23 cellular contexts compared by ENCODE assay signal in the genomic region with DNA sequence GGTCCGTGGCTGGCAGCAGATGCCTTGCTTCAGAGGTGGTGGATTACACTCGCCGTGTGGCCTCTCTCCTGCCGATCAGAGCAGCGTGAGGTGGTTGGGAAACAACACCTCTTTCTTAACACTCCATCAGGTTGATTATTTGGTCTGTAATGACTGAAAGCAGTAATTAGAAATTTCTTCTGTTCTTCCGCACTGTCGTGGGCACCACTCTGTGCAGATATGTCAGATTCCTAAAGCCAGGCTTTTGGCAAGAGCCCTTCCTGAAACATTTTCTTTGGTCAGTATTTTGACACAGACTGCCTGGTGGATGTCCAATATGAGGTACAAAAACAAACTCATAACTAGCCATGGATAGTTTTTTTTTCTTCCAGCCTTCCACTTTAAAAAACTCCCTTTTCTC.
DNase-seq lines count a peak whose midpoint lies in the region; ATAC-seq and TF ChIP-seq lines count a peak whose summit lies in the region.
"Had no signal": no experiment of that assay in that cellular context is flagged by ENCODE, and none has a peak within 500 bp of the region (broad histone marks: within the 10 kb centered on the region; RNA-seq: fewer than 3 reads in every experiment).

No MANE protein-coding gene starts in this region.

- no peaks in the 10 kb centered on the region for H3K9me3 ChIP-seq in cardiac muscle cell (ENCODE audit: low read depth)
- no peaks in the 10 kb centered on the region for H3K9me3 ChIP-seq in thoracic aorta
- H3K9me3 ChIP-seq: BLaER1 treated with 17β-estradiol and CSF1 and Interleukin-3, amounts not matched to agents 10 nM and 100 nM; Caco-2; SJSA1 had no signal

- H3K4me3 ChIP-seq in cardiac muscle cell, result no peak overlapping the region
- peak overlapping the region; percentile 11 for H3K4me3 ChIP-seq in thoracic aorta
- H3K4me3 ChIP-seq: BLaER1 treated with 17β-estradiol and CSF1 and Interleukin-3, amounts not matched to agents 10 nM and 100 nM; GM23248; SJSA1 had no signal

- intact Hi-C loops in Right ventricle myocardium inferior (cut with DNase I), result loop anchor here (10.0 kb wide), 1 partner anchor 235 kb away; the partner anchor contains the start of gene RAPGEF2
- intact Hi-C loops in Right ventricle myocardium superior (cut with DNase I), result no loop called here

- H3K9me3 Mint-ChIP-seq in glutamatergic neuron (ENCODE audit: unreplicated experiment), result peaks cover 13% of the 10 kb centered on the region

- peaks cover 17% of the 10 kb centered on the region for H3K27me3 Mint-ChIP-seq in glutamatergic neuron (ENCODE audit: unreplicated experiment)
- H3K27me3 Mint-ChIP-seq: CD4-positive, alpha-beta memory T cell had no signal

- DNase-seq in cardiac muscle cell (ENCODE audit: low read depth in 1 of 2, low spot score in 1 of 2) (no peak), Right ventricle myocardium inferior (ENCODE audit: missing footprints) (no peak), glutamatergic neuron (no peak), thoracic aorta (ENCODE audit: low spot score) (no peak), Right ventricle myocardium superior (no peak), kidney tubule cell (ENCODE audit: low spot score) (no peak)
- DNase-seq: 8988T; Caco-2; CD4-positive, alpha-beta memory T cell; DMS 273 treated with DMSO at 0.1 percent for 48 hours; DND-41; GM23248; HCEC 1CT; KG1; NCI-H1092 treated with DMSO at 0.1 percent for 48 hours; NCI-H1436 treated with DMSO at 0.1 percent for 48 hours; NCI-H2227 treated with DMSO at 0.1 percent for 48 hours; NCI-H748 treated with DMSO at 0.1 percent for 48 hours; NK-92 treated with Interleukin-12 subunit alpha and Interleukin-12 subunit beta, amount 100 ng/mL, for 24 hours had no signal

- peaks cover 57% of the 10 kb centered on the region for H3K4me1 Mint-ChIP-seq in glutamatergic neuron (ENCODE audit: low read depth, unreplicated experiment)

- TF ChIP-seq CTCF in cardiac muscle cell (IDR thresholded peaks at IDR 0.05; ENCODE audit: low read depth, low read length) (no peak), glutamatergic neuron (IDR thresholded peaks at IDR 0.05; ENCODE audit: partially characterized antibody, unreplicated experiment) (no peak), thoracic aorta (IDR thresholded peaks at IDR 0.05) (no peak)

- H3K4me1 ChIP-seq in cardiac muscle cell (ENCODE audit: low read depth) (no peaks in the 10 kb centered on the region), thoracic aorta (ENCODE audit: control insufficient read depth in 1 of 2, low read depth in 2 of 2) (peaks cover 28 to 60% of the 10 kb centered on the region in 2 donors)

- H3K36me3 ChIP-seq in cardiac muscle cell (peaks cover 31% of the 10 kb centered on the region), thoracic aorta (peaks cover 12% of the 10 kb centered on the region)

- no peaks in the 10 kb centered on the region for H3K27me3 ChIP-seq in cardiac muscle cell
- no peaks in the 10 kb centered on the region for H3K27me3 ChIP-seq in thoracic aorta (replicated peaks; ENCODE audit: insufficient read depth)
- H3K27me3 ChIP-seq: BLaER1 treated with 17β-estradiol and CSF1 and Interleukin-3, amounts not matched to agents 10 nM and 100 nM; SJSA1 had no signal

- peak overlapping the region; percentile 99 for H3K27ac Mint-ChIP-seq in glutamatergic neuron (ENCODE audit: unreplicated experiment)

- peak overlapping the region; percentile 36 for H3K27ac ChIP-seq in cardiac muscle cell
- peak overlapping the region; percentile 42 to 59 for H3K27ac ChIP-seq in thoracic aorta
- H3K27ac ChIP-seq: GM23248, SJSA1 had no signal

- ATAC-seq in Right ventricle myocardium inferior (no peak), thoracic aorta (ENCODE audit: insufficient number of reproducible peaks, low FRiP score, low read depth) (no peak), Right ventricle myocardium superior (ENCODE audit: poor library complexity) (no peak), GM18498 (IDR thresholded peaks at IDR 0.05; ENCODE audit: unreplicated experiment) (no peak)
- ATAC-seq: Panc1 had no signal

- H3K4me3 Mint-ChIP-seq in glutamatergic neuron (ENCODE audit: unreplicated experiment), result peak overlapping the region; percentile 78
- H3K4me3 Mint-ChIP-seq: CD4-positive, alpha-beta memory T cell had no signal

- no peaks in the 10 kb centered on the region for H3K36me3 Mint-ChIP-seq in glutamatergic neuron (ENCODE audit: unreplicated experiment)
